Comparison of ENCODE assay signal across 25 cellular contexts in the genomic region with DNA sequence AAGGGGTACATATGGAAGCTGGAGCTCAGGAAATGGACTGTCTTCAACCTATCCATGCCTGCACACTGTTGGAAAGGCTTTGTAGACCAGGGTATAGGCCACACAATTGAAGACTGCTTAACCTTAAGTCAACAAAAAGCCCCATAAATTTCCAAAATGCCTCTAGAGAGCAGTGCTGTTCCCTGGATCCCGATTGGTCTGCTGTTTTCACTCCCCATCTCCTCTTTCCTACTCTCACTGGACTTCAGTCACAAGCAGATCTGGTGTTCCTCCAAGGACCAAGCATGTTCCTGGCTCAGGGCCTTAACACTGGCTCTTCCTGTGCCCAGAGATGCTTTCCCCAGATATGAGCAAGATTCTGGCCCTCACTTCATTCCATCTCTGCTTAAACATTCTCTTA. TPM values are rescaled to one million over a fixed set of nuclear protein-coding genes. Genes with fewer than 3 reads are reported as not detected.
A peak's percentile ranks its signal among the peaks of the same experiment; 100 is the strongest.
DNase-seq lines count a peak whose midpoint lies in the region; ATAC-seq and TF ChIP-seq lines count a peak whose summit lies in the region.
"Had no signal": no experiment of that assay in that cellular context is flagged by ENCODE, and none has a peak within 500 bp of the region (broad histone marks: within the 10 kb centered on the region; RNA-seq: fewer than 3 reads in every experiment).

No MANE protein-coding gene starts in this region.

- H3K9me3 Mint-ChIP-seq in activated T-helper 2 cell treated with anti-CD3 and anti-CD28 coated beads, Interferon-gamma antibody, Interleukin-2, Interleukin-4, amounts not matched to agents 10 μg/mL and 5 μg/mL and 100 μg/mL, durations not matched to agents 14 hours and 24 hours and 36 hours: no peaks in the 10 kb centered on the region
- no peaks in the 10 kb centered on the region for H3K9me3 Mint-ChIP-seq in endothelial cell (ENCODE audit: unreplicated experiment)
- H3K9me3 Mint-ChIP-seq: activated CD4-positive, alpha-beta memory T cell treated with anti-CD3 and anti-CD28 coated beads, Interleukin-2, amount 10 ng/mL, durations not matched to agents 7 days and 5 days; activated naive CD8-positive, alpha-beta T cell treated with anti-CD3 and anti-CD28 coated beads for 36 hours; nephron progenitor cell had no signal

- TF ChIP-seq CTCF in endothelial cell (IDR thresholded peaks at IDR 0.05; ENCODE audit: unreplicated experiment): no peak

- H3K27me3 Mint-ChIP-seq in activated T-helper 2 cell treated with anti-CD3 and anti-CD28 coated beads, Interferon-gamma antibody, Interleukin-2, Interleukin-4, amounts not matched to agents 10 μg/mL and 5 μg/mL and 100 μg/mL, durations not matched to agents 14 hours and 24 hours and 36 hours (ENCODE audit: low read depth): peaks cover 10% of the 10 kb centered on the region
- no peaks in the 10 kb centered on the region for H3K27me3 Mint-ChIP-seq in endothelial cell (ENCODE audit: unreplicated experiment)

- in situ Hi-C loops in HAP-1 (cut with MboI; ENCODE audit: low sequenced_read_pairs): no loop called here

- intact Hi-C loops in left colon (cut with DNase I, micrococcal nuclease): no loop called here
- intact Hi-C loops in activated T-helper 2 cell treated with anti-CD3 and anti-CD28 coated beads, Interferon-gamma antibody, Interleukin-2, Interleukin-4, amounts not matched to agents 10 μg/mL and 5 μg/mL and 100 μg/mL, durations not matched to agents 14 hours and 24 hours and 36 hours (cut with micrococcal nuclease): no loop called here

- H3K4me3 Mint-ChIP-seq in activated T-helper 2 cell treated with anti-CD3 and anti-CD28 coated beads, Interferon-gamma antibody, Interleukin-2, Interleukin-4, amounts not matched to agents 10 μg/mL and 5 μg/mL and 100 μg/mL, durations not matched to agents 14 hours and 24 hours and 36 hours (ENCODE audit: low read depth): no peak overlapping the region
- H3K4me3 Mint-ChIP-seq in endothelial cell (ENCODE audit: unreplicated experiment): no peak overlapping the region
- H3K4me3 Mint-ChIP-seq: activated CD4-positive, alpha-beta memory T cell treated with anti-CD3 and anti-CD28 coated beads, Interleukin-2, amount 10 ng/mL, durations not matched to agents 7 days and 5 days; activated naive CD8-positive, alpha-beta T cell treated with anti-CD3 and anti-CD28 coated beads for 36 hours; nephron progenitor cell had no signal

- H3K4me1 ChIP-seq in HAP-1: peaks cover 42% of the 10 kb centered on the region
- H3K4me1 ChIP-seq: body of pancreas, thyroid gland had no signal

- no peaks in the 10 kb centered on the region for H3K27me3 ChIP-seq in HAP-1 (ENCODE audit: low read depth)
- H3K27me3 ChIP-seq: body of pancreas, colonic mucosa, thyroid gland had no signal

- no peak overlapping the region for H3K4me3 ChIP-seq in HAP-1
- H3K4me3 ChIP-seq: body of pancreas, colonic mucosa, thyroid gland had no signal

- H3K36me3 Mint-ChIP-seq in activated T-helper 2 cell treated with anti-CD3 and anti-CD28 coated beads, Interferon-gamma antibody, Interleukin-2, Interleukin-4, amounts not matched to agents 10 μg/mL and 5 μg/mL and 100 μg/mL, durations not matched to agents 14 hours and 24 hours and 36 hours (ENCODE audit: low read depth): no peaks in the 10 kb centered on the region
- H3K36me3 Mint-ChIP-seq in endothelial cell (ENCODE audit: low read depth, unreplicated experiment): no peaks in the 10 kb centered on the region
- H3K36me3 Mint-ChIP-seq: activated naive CD8-positive, alpha-beta T cell treated with anti-CD3 and anti-CD28 coated beads for 36 hours had no signal

- no peak overlapping the region for H3K27ac Mint-ChIP-seq in activated T-helper 2 cell treated with anti-CD3 and anti-CD28 coated beads, Interferon-gamma antibody, Interleukin-2, Interleukin-4, amounts not matched to agents 10 μg/mL and 5 μg/mL and 100 μg/mL, durations not matched to agents 14 hours and 24 hours and 36 hours
- H3K27ac Mint-ChIP-seq in endothelial cell (ENCODE audit: unreplicated experiment): no peak overlapping the region
- H3K27ac Mint-ChIP-seq: activated CD4-positive, alpha-beta memory T cell treated with anti-CD3 and anti-CD28 coated beads, Interleukin-2, amount 10 ng/mL, durations not matched to agents 7 days and 5 days; activated naive CD8-positive, alpha-beta T cell treated with anti-CD3 and anti-CD28 coated beads for 36 hours; nephron progenitor cell had no signal

- H3K9me3 ChIP-seq in HAP-1: no peaks in the 10 kb centered on the region
- H3K9me3 ChIP-seq: body of pancreas, colonic mucosa, thyroid gland had no signal

- DNase-seq in EH (ENCODE audit: low read depth) (peak; percentile 10), HAP-1 (ENCODE audit: low spot score in 2 of 2) (peak; percentile 49 to 77), left colon (no peak), endothelial cell (ENCODE audit: low spot score) (no peak), epidermal melanocyte (ENCODE audit: insufficient read length, low spot score) (no peak)
- no peak for DNase-seq in activated T-helper 2 cell treated with anti-CD3 and anti-CD28 coated beads, Interferon-gamma antibody, Interleukin-2, Interleukin-4, amounts not matched to agents 10 μg/mL and 5 μg/mL and 100 μg/mL, durations not matched to agents 14 hours and 24 hours and 36 hours (ENCODE audit: low spot score)
- DNase-seq: activated CD4-positive, alpha-beta memory T cell treated with anti-CD3 and anti-CD28 coated beads, Interleukin-2, amount 10 ng/mL, durations not matched to agents 7 days and 5 days; activated naive CD8-positive, alpha-beta T cell treated with anti-CD3 and anti-CD28 coated beads for 36 hours; activated T-cell treated with anti-CD3 and anti-CD28 coated beads, Interleukin-2, amount 50 U/mL, for 48 hours; body of pancreas; C1 segment of cervical spinal cord; colonic mucosa; DMS 273 treated with DMSO at 0.1 percent for 48 hours; IMR-90; NCI-H1694 treated with DMSO at 0.1 percent for 48 hours; NCI-H226; nephron progenitor cell; NK-92 treated with Interleukin-12 subunit alpha and Interleukin-12 subunit beta, amount 100 ng/mL, for 24 hours; T-helper 1 cell; thyroid gland had no signal

- ATAC-seq in HG03432 (IDR thresholded peaks at IDR 0.05; ENCODE audit: unreplicated experiment) (peak; percentile 5), left colon (peak; percentile 54), GM19455 (IDR thresholded peaks at IDR 0.05; ENCODE audit: unreplicated experiment) (no peak)
- ATAC-seq: body of pancreas had no signal

- H3K4me1 Mint-ChIP-seq in activated T-helper 2 cell treated with anti-CD3 and anti-CD28 coated beads, Interferon-gamma antibody, Interleukin-2, Interleukin-4, amounts not matched to agents 10 μg/mL and 5 μg/mL and 100 μg/mL, durations not matched to agents 14 hours and 24 hours and 36 hours (ENCODE audit: low read depth): no peaks in the 10 kb centered on the region
- peaks cover 21% of the 10 kb centered on the region for H3K4me1 Mint-ChIP-seq in endothelial cell (ENCODE audit: unreplicated experiment)
- H3K4me1 Mint-ChIP-seq: activated CD4-positive, alpha-beta memory T cell treated with anti-CD3 and anti-CD28 coated beads, Interleukin-2, amount 10 ng/mL, durations not matched to agents 7 days and 5 days; activated naive CD8-positive, alpha-beta T cell treated with anti-CD3 and anti-CD28 coated beads for 36 hours had no signal

- H3K36me3 ChIP-seq in HAP-1 (replicated peaks): no peaks in the 10 kb centered on the region
- H3K36me3 ChIP-seq: colonic mucosa, thyroid gland had no signal

RNA-seq across cellular contexts. Expression of a gene that starts 22.8 kb away (rescaled TPM):
- total RNA-seq in left colon (under 1 TPM; 0.24 to 0.39 TPM), endothelial cell (ENCODE audit: unreplicated experiment) (5.6 TPM)
- 5.6 and 5.9 TPM in 2 replicates for total RNA-seq in activated T-helper 2 cell treated with anti-CD3 and anti-CD28 coated beads, Interferon-gamma antibody, Interleukin-2, Interleukin-4, amounts not matched to agents 10 μg/mL and 5 μg/mL and 100 μg/mL, durations not matched to agents 14 hours and 24 hours and 36 hours

RNA-seq across cellular contexts. Expression of a gene that starts 22.9 kb away (rescaled TPM):
- total RNA-seq in left colon (under 1 TPM in 1 of 2 donors, not detected in 1; 0.22 TPM), endothelial cell (ENCODE audit: unreplicated experiment) (0.38 TPM)
- total RNA-seq in activated T-helper 2 cell treated with anti-CD3 and anti-CD28 coated beads, Interferon-gamma antibody, Interleukin-2, Interleukin-4, amounts not matched to agents 10 μg/mL and 5 μg/mL and 100 μg/mL, durations not matched to agents 14 hours and 24 hours and 36 hours: 0.16 TPM in 2 replicates
- total RNA-seq: activated CD4-positive, alpha-beta memory T cell treated with anti-CD3 and anti-CD28 coated beads, Interleukin-2, amount 10 ng/mL, durations not matched to agents 7 days and 5 days; body of pancreas; colonic mucosa; endothelial cell of umbilical vein; fibroblast of villous mesenchyme; IMR-90 had no signal

RNA-seq across cellular contexts. Expression of a gene that starts 34.2 kb away (rescaled TPM):
- 10 to 100 TPM; 38.5 to 62.9 TPM for total RNA-seq in left colon
- 0.07 TPM in 1 of 2 replicates, not detected in the other for total RNA-seq in activated T-helper 2 cell treated with anti-CD3 and anti-CD28 coated beads, Interferon-gamma antibody, Interleukin-2, Interleukin-4, amounts not matched to agents 10 μg/mL and 5 μg/mL and 100 μg/mL, durations not matched to agents 14 hours and 24 hours and 36 hours
- 0.23 TPM for total RNA-seq in endothelial cell (ENCODE audit: unreplicated experiment)
- total RNA-seq: activated CD4-positive, alpha-beta memory T cell treated with anti-CD3 and anti-CD28 coated beads, Interleukin-2, amount 10 ng/mL, durations not matched to agents 7 days and 5 days; activated naive CD8-positive, alpha-beta T cell treated with anti-CD3 and anti-CD28 coated beads for 36 hours; endothelial cell of umbilical vein; fibroblast of villous mesenchyme; IMR-90; kidney epithelial cell; thyroid gland had no signal

Comparison
In these comparisons a context has a peak if more than half of its experiments do, and no peak if none do; other contexts are left out.
1. DNase-seq: peak in EH (single experiment) and HAP-1 (2 of 2); none in left colon (0 of 2), activated T-helper 2 cell treated with anti-CD3 and anti-CD28 coated beads, Interferon-gamma antibody, Interleukin-2, Interleukin-4, amounts not matched to agents 10 μg/mL and 5 μg/mL and 100 μg/mL, durations not matched to agents 14 hours and 24 hours and 36 hours (single experiment), endothelial cell (single experiment) and epidermal melanocyte (single experiment).
2. RNA of a gene that starts 34.2 kb away (total RNA-seq): 38.5 to 62.9 TPM in left colon; 0.23 TPM in endothelial cell (single experiment) and 0.07 TPM in activated T-helper 2 cell treated with anti-CD3 and anti-CD28 coated beads, Interferon-gamma antibody, Interleukin-2, Interleukin-4, amounts not matched to agents 10 μg/mL and 5 μg/mL and 100 μg/mL, durations not matched to agents 14 hours and 24 hours and 36 hours; every median in the first group is over 10 times any median in the second.